Comparison of ENCODE assay signal across 8 cellular contexts in genomic region chr2:25023333-25023732, GRCh38.
"Had no signal": no experiment of that assay in that cellular context is flagged by ENCODE, and none has a peak within 500 bp of the region (broad histone marks: within the 10 kb centered on the region; RNA-seq: fewer than 3 reads in every experiment).

No MANE protein-coding gene starts in this region.

- FAIRE-seq: G401.6, GM12878, GM12891, GM12892, GM18507, GM19239 had no signal

- DNase-seq: GDM1, GF-D8 had no signal

- H3K4me3 ChIP-seq: GM12878 had no signal

- ATAC-seq: GM12878 had no signal
